Comparison of ENCODE assay signal across 10 cellular contexts in genomic region chr11:9060700-9061111, GRCh38. TPM values are rescaled to one million over a fixed set of nuclear protein-coding genes. Genes with fewer than 3 reads are reported as not detected.
DNase-seq lines count a peak whose midpoint lies in the region; TF ChIP-seq lines count a peak whose summit lies in the region.
"Had no signal": no experiment of that assay in that cellular context is flagged by ENCODE, and none has a peak within 500 bp of the region (broad histone marks: within the 10 kb centered on the region; RNA-seq: fewer than 3 reads in every experiment).

No MANE protein-coding gene starts in this region.

- TF ChIP-seq CTCF in LNCAP (IDR thresholded peaks at IDR 0.05): peak; percentile 25; the same call in 1 of the 2 replicates

- H3K36me3 Mint-ChIP-seq in activated naive CD4-positive, alpha-beta T cell treated with anti-CD3 and anti-CD28 coated beads, Interleukin-2, amount 10 ng/mL, durations not matched to agents 7 days and 5 days: no peaks in the 10 kb centered on the region

- no peaks in the 10 kb centered on the region for H3K9me3 ChIP-seq in GM23248 (ENCODE audit: low read depth)
- H3K9me3 ChIP-seq: adrenal gland, BLaER1 had no signal

- no peaks in the 10 kb centered on the region for H3K36me3 ChIP-seq in H7 (replicated peaks; ENCODE audit: control insufficient read depth, insufficient read depth, low read length)
- no peaks in the 10 kb centered on the region for H3K36me3 ChIP-seq in GM23248 (ENCODE audit: low read depth)
- H3K36me3 ChIP-seq: adrenal gland, BLaER1 had no signal

- peaks cover 13% of the 10 kb centered on the region for H3K4me1 Mint-ChIP-seq in activated naive CD4-positive, alpha-beta T cell treated with anti-CD3 and anti-CD28 coated beads, Interleukin-2, amount 10 ng/mL, durations not matched to agents 7 days and 5 days

- no peaks in the 10 kb centered on the region for H3K4me1 ChIP-seq in GM23248 (ENCODE audit: insufficient read depth)
- H3K4me1 ChIP-seq: BLaER1 had no signal

- WGBS in GM23248 (ENCODE audit: low coverage in 1 of 2, low lambda C conversion rate in 2 of 2, missing lambda C conversion rate in 2 of 2), 2 experiments: 70 to 73% methylated on average over 4 of the region's 4 CpGs

- no peak overlapping the region for H3K9ac ChIP-seq in GM23248
- H3K9ac ChIP-seq: BLaER1 had no signal

- no peak overlapping the region for H3K27ac ChIP-seq in GM23248
- H3K27ac ChIP-seq: adrenal gland, BLaER1 had no signal

- in situ Hi-C loops in GM23248 (cut with MboI): no loop called here

- H3K27me3 ChIP-seq in H7 (ENCODE audit: control insufficient read depth, insufficient read depth, low read length) (no peaks in the 10 kb centered on the region), GM23248 (replicated peaks; ENCODE audit: insufficient read depth) (no peaks in the 10 kb centered on the region)
- H3K27me3 ChIP-seq: adrenal gland, BLaER1 had no signal

- no peaks in the 10 kb centered on the region for H3K9me3 Mint-ChIP-seq in activated naive CD4-positive, alpha-beta T cell treated with anti-CD3 and anti-CD28 coated beads, Interleukin-2, amount 10 ng/mL, durations not matched to agents 7 days and 5 days

- H3K4me3 Mint-ChIP-seq in activated naive CD4-positive, alpha-beta T cell treated with anti-CD3 and anti-CD28 coated beads, Interleukin-2, amount 10 ng/mL, durations not matched to agents 7 days and 5 days: no peak overlapping the region

- no peaks in the 10 kb centered on the region for H3K9me2 ChIP-seq in GM23248 (ENCODE audit: insufficient read depth)

- no peak overlapping the region for H3K4me3 ChIP-seq in H7 (ENCODE audit: insufficient read depth, low read depth, low read length)
- no peak overlapping the region for H3K4me3 ChIP-seq in GM23248
- H3K4me3 ChIP-seq: adrenal gland, BLaER1 had no signal

- H4K20me1 ChIP-seq in GM23248 (ENCODE audit: insufficient read depth): no peaks in the 10 kb centered on the region
- H4K20me1 ChIP-seq: BLaER1 had no signal

- no peak overlapping the region for H2AFZ ChIP-seq in GM23248

- no peaks in the 10 kb centered on the region; the same call in 1 of the 2 replicates for H3F3A ChIP-seq in GM23248 (ENCODE audit: insufficient read depth)

- H3K4me2 ChIP-seq in GM23248 (ENCODE audit: unreplicated experiment): no peak overlapping the region
- H3K4me2 ChIP-seq: BLaER1 had no signal

- H3K27ac Mint-ChIP-seq in activated naive CD4-positive, alpha-beta T cell treated with anti-CD3 and anti-CD28 coated beads, Interleukin-2, amount 10 ng/mL, durations not matched to agents 7 days and 5 days: no peak overlapping the region

- peak; percentile 62 for DNase-seq in NCI-H82 (lab: John Stamatoyannopoulos, UW)
- no peak for DNase-seq in NCI-H82 treated with DMSO at 0.1 percent for 48 hours (lab: John Stamatoyannopoulos, UW; ENCODE audit: unreplicated experiment)
- DNase-seq in H7: peak; percentile 67
- DNase-seq in activated naive CD4-positive, alpha-beta T cell treated with anti-CD3 and anti-CD28 coated beads, Interleukin-2, amount 10 ng/mL, durations not matched to agents 7 days and 5 days: peak; percentile 62
- DNase-seq in stimulated activated CD8-positive, alpha-beta memory T cell treated with anti-CD3 and anti-CD28 coated beads, Interleukin-15, amount 100 ng/mL, for 48 hours (ENCODE audit: low read depth in 2 of 2): peak; percentile 54 to 71
- DNase-seq in hypothalamus (lab: John Stamatoyannopoulos, UW): no peak
- DNase-seq in GM23248: no peak

- CTCF ChIA-PET in activated naive CD4-positive, alpha-beta T cell treated with anti-CD3 and anti-CD28 coated beads, Interleukin-2, amount 10 ng/mL, durations not matched to agents 7 days and 5 days (lab: Charles Lee): interaction anchor here (0.7 to 2.6 kb wide), 9 partner anchors 9 to 147 kb away, joined by 3 to 15 read pairs (median 3); no protein-coding TSS in a partner anchor

- peaks cover 27% of the 10 kb centered on the region for H3K27me3 Mint-ChIP-seq in activated naive CD4-positive, alpha-beta T cell treated with anti-CD3 and anti-CD28 coated beads, Interleukin-2, amount 10 ng/mL, durations not matched to agents 7 days and 5 days

- H3K79me2 ChIP-seq in GM23248 (ENCODE audit: insufficient read depth): no peaks in the 10 kb centered on the region

RNA-seq across cellular contexts. Expression of gene SCUBE2, which starts 30.7 kb away (rescaled TPM):
- 0.55 and 1.4 TPM in 2 replicates for total RNA-seq in H7 (2014; rRNA removed; shearing (Covaris generic))
- 3.5 and 10.7 TPM in 2 replicates for total RNA-seq in GM23248 (2014; rRNA removed; shearing (Covaris generic))
- 0.67 and 1.3 TPM in 2 replicates for polyA plus RNA-seq in GM23248 (2016; fragmentation: Nextera tagmentation; extraction: Ambion mirVana)

RNA-seq across cellular contexts. Expression of gene NRIP3, which starts 56.9 kb away (rescaled TPM):
- total RNA-seq in H7 (2014; rRNA removed; shearing (Covaris generic)): 1.9 and 5.0 TPM in 2 replicates
- 10.8 and 12.0 TPM in 2 replicates for total RNA-seq in GM23248 (2014; rRNA removed; shearing (Covaris generic))
- polyA plus RNA-seq in GM23248 (2016; fragmentation: Nextera tagmentation; extraction: Ambion mirVana): 4.8 and 6.2 TPM in 2 replicates

Comparison
In these comparisons a context has a peak if more than half of its experiments do, and no peak if none do; other contexts are left out.
1. DNase-seq: peak in NCI-H82 (single experiment), H7 (single experiment), activated naive CD4-positive, alpha-beta T cell treated with anti-CD3 and anti-CD28 coated beads, Interleukin-2, amount 10 ng/mL, durations not matched to agents 7 days and 5 days (single experiment) and stimulated activated CD8-positive, alpha-beta memory T cell treated with anti-CD3 and anti-CD28 coated beads, Interleukin-15, amount 100 ng/mL, for 48 hours (2 of 2); none in NCI-H82 treated with DMSO at 0.1 percent for 48 hours (single experiment), hypothalamus (0 of 51) and GM23248 (single experiment).